In the genomic region with DNA sequence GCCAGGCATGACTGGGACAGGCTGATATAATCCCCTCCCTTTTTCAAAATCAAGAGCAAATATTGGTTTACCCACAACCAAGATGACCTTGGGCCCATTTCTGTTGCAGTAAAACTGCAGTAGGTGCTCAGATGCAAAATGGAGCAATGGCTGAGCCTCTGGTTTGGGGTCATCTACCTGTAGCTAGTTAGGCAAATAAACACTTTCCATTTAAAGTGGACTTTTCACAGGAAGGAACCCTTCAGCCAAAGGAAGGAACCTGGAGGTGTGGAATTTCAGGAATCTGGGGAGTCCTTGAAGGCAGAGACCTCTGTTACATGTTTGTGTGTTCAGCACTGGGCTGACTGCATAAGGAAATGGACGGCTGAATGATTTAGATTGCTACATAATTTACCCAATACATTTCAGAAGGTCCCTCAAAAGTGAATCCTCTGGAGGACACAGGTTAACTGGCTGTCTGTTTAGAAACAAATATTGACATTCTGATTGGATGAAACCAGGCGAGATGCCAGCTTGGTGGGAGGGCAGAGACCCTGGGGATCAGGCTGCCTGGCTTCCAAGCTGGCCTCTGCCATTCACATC, we compare ENCODE assay signal across 1 cellular context.
A peak's percentile ranks its signal among the peaks of the same experiment; 100 is the strongest.
TF ChIP-seq lines count a peak whose summit lies in the region.

No MANE protein-coding gene starts in this region.

TF ChIP-seq in HepG2, 621 proteins besides CTCF, POLR2A, EP300 and RAD21 (continued from another document and continues in another):
- TF ChIP-seq, protein P1, sequence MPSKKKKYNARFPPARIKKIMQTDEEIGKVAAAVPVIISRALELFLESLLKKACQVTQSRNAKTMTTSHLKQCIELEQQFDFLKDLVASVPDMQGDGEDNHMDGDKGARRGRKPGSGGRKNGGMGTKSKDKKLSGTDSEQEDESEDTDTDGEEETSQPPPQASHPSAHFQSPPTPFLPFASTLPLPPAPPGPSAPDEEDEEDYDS (CRISPR knock-in tag; IDR thresholded peaks at IDR 0.05), result 0 out of 2 replicates have a peak, but pooled peaks have one; percentile 29
- TF ChIP-seq GTF2F1 (IDR thresholded peaks at IDR 0.05; ENCODE audit: low read length) (no peak), CREM (IDR thresholded peaks at IDR 0.05) (peak; percentile 57; the same call in 1 of the 2 replicates), CREM (CRISPR knock-in tag; IDR thresholded peaks at IDR 0.05) (no peak), FOXJ3 (CRISPR knock-in tag; IDR thresholded peaks at IDR 0.05; ENCODE audit: borderline replicate concordance) (peak; percentile 75; the same call in 1 of the 2 replicates), ELF3 (CRISPR knock-in tag; IDR thresholded peaks at IDR 0.05) (peak; percentile 55; the same call in 1 of the 2 replicates), ZNF556 (CRISPR knock-in tag; IDR thresholded peaks at IDR 0.05; ENCODE audit: borderline replicate concordance) (0 out of 2 replicates have a peak, but pooled peaks have one; percentile 26), TCF12 (IDR thresholded peaks at IDR 0.05) (no peak), TCF12 (CRISPR knock-in tag; IDR thresholded peaks at IDR 0.05) (0 out of 2 replicates have a peak, but pooled peaks have one; percentile 47), BCL6 (CRISPR knock-in tag; IDR thresholded peaks at IDR 0.05) (peak; percentile 28), NR2F6 (IDR thresholded peaks at IDR 0.05) (peak; percentile 69), NR2F6 (CRISPR knock-in tag; IDR thresholded peaks at IDR 0.05) (peak; percentile 30; the same call in 1 of the 2 replicates), ZNF598 (CRISPR knock-in tag; IDR thresholded peaks at IDR 0.05; ENCODE audit: borderline replicate concordance) (no peak), HNRNPK (IDR thresholded peaks at IDR 0.05; ENCODE audit: low read depth, low read length, poor library complexity, severe bottlenecking) (no peak), ISL2 (CRISPR knock-in tag; IDR thresholded peaks at IDR 0.05) (peak; percentile 49; the same call in 1 of the 2 replicates), KAT8 (CRISPR knock-in tag; IDR thresholded peaks at IDR 0.05) (peak; percentile 23; the same call in 1 of the 2 replicates), TCF7 (IDR thresholded peaks at IDR 0.05; ENCODE audit: low read depth) (peak; percentile 41; the same call in 1 of the 2 replicates), SMAD3 (CRISPR knock-in tag; IDR thresholded peaks at IDR 0.05) (0 out of 2 replicates have a peak, but pooled peaks have one; percentile 19), NR2C2 (CRISPR knock-in tag; IDR thresholded peaks at IDR 0.05; ENCODE audit: borderline replicate concordance) (0 out of 2 replicates have a peak, but pooled peaks have one; percentile 24), ZNF879 (CRISPR knock-in tag; IDR thresholded peaks at IDR 0.05) (0 out of 2 replicates have a peak, but pooled peaks have one; percentile 45), MTA3 (CRISPR knock-in tag; IDR thresholded peaks at IDR 0.05) (no peak), ZNF746 (CRISPR knock-in tag; IDR thresholded peaks at IDR 0.05) (peak; percentile 22; the same call in 1 of the 2 replicates), CHD4 (IDR thresholded peaks at IDR 0.05; ENCODE audit: borderline replicate concordance, low read length) (peak; percentile 75; the same call in 1 of the 2 replicates), SNRNP70 (IDR thresholded peaks at IDR 0.05; ENCODE audit: low read depth, low read length) (no peak), MIER3 (CRISPR knock-in tag; IDR thresholded peaks at IDR 0.05; ENCODE audit: borderline replicate concordance) (peak; percentile 29; the same call in 1 of the 2 replicates), ETV5 (CRISPR knock-in tag; IDR thresholded peaks at IDR 0.05; ENCODE audit: borderline replicate concordance) (peak; percentile 62), KDM2A (CRISPR knock-in tag; IDR thresholded peaks at IDR 0.05; ENCODE audit: borderline replicate concordance, low read depth) (no peak), KMT2A (CRISPR knock-in tag; IDR thresholded peaks at IDR 0.05) (0 out of 2 replicates have a peak, but pooled peaks have one; percentile 11)
- TF ChIP-seq, protein P2, sequence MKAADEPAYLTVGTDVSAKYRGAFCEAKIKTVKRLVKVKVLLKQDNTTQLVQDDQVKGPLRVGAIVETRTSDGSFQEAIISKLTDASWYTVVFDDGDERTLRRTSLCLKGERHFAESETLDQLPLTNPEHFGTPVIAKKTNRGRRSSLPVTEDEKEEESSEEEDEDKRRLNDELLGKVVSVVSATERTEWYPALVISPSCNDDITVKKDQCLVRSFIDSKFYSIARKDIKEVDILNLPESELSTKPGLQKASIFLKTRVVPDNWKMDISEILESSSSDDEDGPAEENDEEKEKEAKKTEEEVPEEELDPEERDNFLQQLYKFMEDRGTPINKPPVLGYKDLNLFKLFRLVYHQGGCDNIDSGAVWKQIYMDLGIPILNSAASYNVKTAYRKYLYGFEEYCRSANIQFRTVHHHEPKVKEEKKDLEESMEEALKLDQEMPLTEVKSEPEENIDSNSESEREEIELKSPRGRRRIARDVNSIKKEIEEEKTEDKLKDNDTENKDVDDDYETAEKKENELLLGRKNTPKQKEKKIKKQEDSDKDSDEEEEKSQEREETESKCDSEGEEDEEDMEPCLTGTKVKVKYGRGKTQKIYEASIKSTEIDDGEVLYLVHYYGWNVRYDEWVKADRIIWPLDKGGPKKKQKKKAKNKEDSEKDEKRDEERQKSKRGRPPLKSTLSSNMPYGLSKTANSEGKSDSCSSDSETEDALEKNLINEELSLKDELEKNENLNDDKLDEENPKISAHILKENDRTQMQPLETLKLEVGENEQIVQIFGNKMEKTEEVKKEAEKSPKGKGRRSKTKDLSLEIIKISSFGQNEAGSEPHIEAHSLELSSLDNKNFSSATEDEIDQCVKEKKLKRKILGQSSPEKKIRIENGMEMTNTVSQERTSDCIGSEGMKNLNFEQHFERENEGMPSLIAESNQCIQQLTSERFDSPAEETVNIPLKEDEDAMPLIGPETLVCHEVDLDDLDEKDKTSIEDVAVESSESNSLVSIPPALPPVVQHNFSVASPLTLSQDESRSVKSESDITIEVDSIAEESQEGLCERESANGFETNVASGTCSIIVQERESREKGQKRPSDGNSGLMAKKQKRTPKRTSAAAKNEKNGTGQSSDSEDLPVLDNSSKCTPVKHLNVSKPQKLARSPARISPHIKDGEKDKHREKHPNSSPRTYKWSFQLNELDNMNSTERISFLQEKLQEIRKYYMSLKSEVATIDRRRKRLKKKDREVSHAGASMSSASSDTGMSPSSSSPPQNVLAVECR (CRISPR knock-in tag; IDR thresholded peaks at IDR 0.05; ENCODE audit: borderline replicate concordance), result peak; percentile 27; the same call in 1 of the 2 replicates
- TF ChIP-seq, protein P3, sequence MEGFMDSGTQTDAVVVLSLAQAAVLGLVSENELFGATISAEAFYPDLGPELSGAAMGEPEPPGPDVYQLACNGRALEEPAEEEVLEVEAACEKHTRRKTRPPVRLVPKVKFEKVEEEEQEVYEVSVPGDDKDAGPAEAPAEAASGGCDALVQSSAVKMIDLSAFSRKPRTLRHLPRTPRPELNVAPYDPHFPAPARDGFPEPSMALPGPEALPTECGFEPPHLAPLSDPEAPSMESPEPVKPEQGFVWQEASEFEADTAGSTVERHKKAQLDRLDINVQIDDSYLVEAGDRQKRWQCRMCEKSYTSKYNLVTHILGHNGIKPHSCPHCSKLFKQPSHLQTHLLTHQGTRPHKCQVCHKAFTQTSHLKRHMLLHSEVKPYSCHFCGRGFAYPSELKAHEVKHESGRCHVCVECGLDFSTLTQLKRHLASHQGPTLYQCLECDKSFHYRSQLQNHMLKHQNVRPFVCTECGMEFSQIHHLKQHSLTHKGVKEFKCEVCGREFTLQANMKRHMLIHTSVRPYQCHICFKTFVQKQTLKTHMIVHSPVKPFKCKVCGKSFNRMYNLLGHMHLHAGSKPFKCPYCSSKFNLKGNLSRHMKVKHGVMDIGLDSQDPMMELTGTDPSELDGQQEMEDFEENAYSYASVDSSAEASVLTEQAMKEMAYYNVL (CRISPR knock-in tag; IDR thresholded peaks at IDR 0.05; ENCODE audit: borderline replicate concordance), result 0 out of 2 replicates have a peak, but pooled peaks have one; percentile 41
- TF ChIP-seq, protein P4, sequence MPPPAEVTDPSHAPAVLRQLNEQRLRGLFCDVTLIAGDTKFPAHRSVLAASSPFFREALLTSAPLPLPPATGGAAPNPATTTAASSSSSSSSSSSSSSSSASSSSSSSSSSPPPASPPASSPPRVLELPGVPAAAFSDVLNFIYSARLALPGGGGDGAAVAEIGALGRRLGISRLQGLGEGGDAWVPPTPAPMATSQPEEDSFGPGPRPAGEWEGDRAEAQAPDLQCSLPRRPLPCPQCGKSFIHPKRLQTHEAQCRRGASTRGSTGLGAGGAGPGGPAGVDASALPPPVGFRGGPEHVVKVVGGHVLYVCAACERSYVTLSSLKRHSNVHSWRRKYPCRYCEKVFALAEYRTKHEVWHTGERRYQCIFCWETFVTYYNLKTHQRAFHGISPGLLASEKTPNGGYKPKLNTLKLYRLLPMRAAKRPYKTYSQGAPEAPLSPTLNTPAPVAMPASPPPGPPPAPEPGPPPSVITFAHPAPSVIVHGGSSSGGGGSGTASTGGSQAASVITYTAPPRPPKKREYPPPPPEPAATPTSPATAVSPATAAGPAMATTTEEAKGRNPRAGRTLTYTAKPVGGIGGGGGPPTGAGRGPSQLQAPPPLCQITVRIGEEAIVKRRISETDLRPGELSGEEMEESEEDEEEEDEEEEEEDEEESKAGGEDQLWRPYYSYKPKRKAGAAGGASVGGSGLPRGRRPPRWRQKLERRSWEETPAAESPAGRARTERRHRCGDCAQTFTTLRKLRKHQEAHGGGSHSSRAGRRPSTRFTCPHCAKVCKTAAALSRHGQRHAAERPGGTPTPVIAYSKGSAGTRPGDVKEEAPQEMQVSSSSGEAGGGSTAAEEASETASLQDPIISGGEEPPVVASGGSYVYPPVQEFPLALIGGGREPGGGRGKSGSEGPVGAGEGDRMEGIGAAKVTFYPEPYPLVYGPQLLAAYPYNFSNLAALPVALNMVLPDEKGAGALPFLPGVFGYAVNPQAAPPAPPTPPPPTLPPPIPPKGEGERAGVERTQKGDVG (CRISPR knock-in tag; IDR thresholded peaks at IDR 0.05; ENCODE audit: borderline replicate concordance), result no peak
- TF ChIP-seq, protein P5, sequence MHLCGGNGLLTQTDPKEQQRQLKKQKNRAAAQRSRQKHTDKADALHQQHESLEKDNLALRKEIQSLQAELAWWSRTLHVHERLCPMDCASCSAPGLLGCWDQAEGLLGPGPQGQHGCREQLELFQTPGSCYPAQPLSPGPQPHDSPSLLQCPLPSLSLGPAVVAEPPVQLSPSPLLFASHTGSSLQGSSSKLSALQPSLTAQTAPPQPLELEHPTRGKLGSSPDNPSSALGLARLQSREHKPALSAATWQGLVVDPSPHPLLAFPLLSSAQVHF (CRISPR knock-in tag; IDR thresholded peaks at IDR 0.05), result no peak
- TF ChIP-seq, protein P6, sequence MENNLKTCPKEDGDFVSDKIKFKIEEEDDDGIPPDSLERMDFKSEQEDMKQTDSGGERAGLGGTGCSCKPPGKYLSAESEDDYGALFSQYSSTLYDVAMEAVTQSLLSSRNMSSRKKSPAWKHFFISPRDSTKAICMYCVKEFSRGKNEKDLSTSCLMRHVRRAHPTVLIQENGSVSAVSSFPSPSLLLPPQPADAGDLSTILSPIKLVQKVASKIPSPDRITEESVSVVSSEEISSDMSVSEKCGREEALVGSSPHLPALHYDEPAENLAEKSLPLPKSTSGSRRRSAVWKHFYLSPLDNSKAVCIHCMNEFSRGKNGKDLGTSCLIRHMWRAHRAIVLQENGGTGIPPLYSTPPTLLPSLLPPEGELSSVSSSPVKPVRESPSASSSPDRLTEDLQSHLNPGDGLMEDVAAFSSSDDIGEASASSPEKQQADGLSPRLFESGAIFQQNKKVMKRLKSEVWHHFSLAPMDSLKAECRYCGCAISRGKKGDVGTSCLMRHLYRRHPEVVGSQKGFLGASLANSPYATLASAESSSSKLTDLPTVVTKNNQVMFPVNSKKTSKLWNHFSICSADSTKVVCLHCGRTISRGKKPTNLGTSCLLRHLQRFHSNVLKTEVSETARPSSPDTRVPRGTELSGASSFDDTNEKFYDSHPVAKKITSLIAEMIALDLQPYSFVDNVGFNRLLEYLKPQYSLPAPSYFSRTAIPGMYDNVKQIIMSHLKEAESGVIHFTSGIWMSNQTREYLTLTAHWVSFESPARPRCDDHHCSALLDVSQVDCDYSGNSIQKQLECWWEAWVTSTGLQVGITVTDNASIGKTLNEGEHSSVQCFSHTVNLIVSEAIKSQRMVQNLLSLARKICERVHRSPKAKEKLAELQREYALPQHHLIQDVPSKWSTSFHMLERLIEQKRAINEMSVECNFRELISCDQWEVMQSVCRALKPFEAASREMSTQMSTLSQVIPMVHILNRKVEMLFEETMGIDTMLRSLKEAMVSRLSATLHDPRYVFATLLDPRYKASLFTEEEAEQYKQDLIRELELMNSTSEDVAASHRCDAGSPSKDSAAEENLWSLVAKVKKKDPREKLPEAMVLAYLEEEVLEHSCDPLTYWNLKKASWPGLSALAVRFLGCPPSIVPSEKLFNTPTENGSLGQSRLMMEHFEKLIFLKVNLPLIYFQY (CRISPR knock-in tag; IDR thresholded peaks at IDR 0.05; ENCODE audit: borderline replicate concordance), result no peak
- TF ChIP-seq, protein P7, sequence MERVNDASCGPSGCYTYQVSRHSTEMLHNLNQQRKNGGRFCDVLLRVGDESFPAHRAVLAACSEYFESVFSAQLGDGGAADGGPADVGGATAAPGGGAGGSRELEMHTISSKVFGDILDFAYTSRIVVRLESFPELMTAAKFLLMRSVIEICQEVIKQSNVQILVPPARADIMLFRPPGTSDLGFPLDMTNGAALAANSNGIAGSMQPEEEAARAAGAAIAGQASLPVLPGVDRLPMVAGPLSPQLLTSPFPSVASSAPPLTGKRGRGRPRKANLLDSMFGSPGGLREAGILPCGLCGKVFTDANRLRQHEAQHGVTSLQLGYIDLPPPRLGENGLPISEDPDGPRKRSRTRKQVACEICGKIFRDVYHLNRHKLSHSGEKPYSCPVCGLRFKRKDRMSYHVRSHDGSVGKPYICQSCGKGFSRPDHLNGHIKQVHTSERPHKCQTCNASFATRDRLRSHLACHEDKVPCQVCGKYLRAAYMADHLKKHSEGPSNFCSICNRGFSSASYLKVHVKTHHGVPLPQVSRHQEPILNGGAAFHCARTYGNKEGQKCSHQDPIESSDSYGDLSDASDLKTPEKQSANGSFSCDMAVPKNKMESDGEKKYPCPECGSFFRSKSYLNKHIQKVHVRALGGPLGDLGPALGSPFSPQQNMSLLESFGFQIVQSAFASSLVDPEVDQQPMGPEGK (CRISPR knock-in tag; IDR thresholded peaks at IDR 0.05), result 0 out of 2 replicates have a peak, but pooled peaks have one; percentile 25
- TF ChIP-seq, protein P8, sequence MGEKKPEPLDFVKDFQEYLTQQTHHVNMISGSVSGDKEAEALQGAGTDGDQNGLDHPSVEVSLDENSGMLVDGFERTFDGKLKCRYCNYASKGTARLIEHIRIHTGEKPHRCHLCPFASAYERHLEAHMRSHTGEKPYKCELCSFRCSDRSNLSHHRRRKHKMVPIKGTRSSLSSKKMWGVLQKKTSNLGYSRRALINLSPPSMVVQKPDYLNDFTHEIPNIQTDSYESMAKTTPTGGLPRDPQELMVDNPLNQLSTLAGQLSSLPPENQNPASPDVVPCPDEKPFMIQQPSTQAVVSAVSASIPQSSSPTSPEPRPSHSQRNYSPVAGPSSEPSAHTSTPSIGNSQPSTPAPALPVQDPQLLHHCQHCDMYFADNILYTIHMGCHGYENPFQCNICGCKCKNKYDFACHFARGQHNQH (CRISPR knock-in tag; IDR thresholded peaks at IDR 0.05), result peak; percentile 52; the same call in 1 of the 2 replicates
